Comparison of ENCODE assay signal across 1 cellular context in genomic region chr16:23026777-23027362, GRCh38.
A peak's percentile ranks its signal among the peaks of the same experiment; 100 is the strongest.
TF ChIP-seq lines count a peak whose summit lies in the region.

No MANE protein-coding gene starts in this region.

TF ChIP-seq in HepG2, 621 proteins besides CTCF, POLR2A, EP300 and RAD21 (continued from another document and continues in another):
- TF ChIP-seq ZNF83 (CRISPR knock-in tag; IDR thresholded peaks at IDR 0.05; ENCODE audit: borderline replicate concordance) (no peak), ZNF691 (CRISPR knock-in tag; IDR thresholded peaks at IDR 0.05; ENCODE audit: borderline replicate concordance, low read depth) (no peak), NFIB (CRISPR knock-in tag; IDR thresholded peaks at IDR 0.05; ENCODE audit: borderline replicate concordance) (no peak), CHD2 (IDR thresholded peaks at IDR 0.05; ENCODE audit: low read depth, low read length) (no peak), SCMH1 (CRISPR knock-in tag; IDR thresholded peaks at IDR 0.05; ENCODE audit: borderline replicate concordance) (no peak), ZNF761 (CRISPR knock-in tag; conservative IDR thresholded peaks at IDR 0.05) (no peak), ZNF180 (CRISPR knock-in tag; IDR thresholded peaks at IDR 0.05; ENCODE audit: borderline replicate concordance, low read depth) (no peak), GRHL1 (CRISPR knock-in tag; conservative IDR thresholded peaks at IDR 0.05) (no peak), DMTF1 (CRISPR knock-in tag; IDR thresholded peaks at IDR 0.05) (no peak), NCOA5 (CRISPR knock-in tag; IDR thresholded peaks at IDR 0.05) (no peak), ZBTB2 (CRISPR knock-in tag; IDR thresholded peaks at IDR 0.05; ENCODE audit: low read depth) (no peak), ZNF790 (CRISPR knock-in tag; IDR thresholded peaks at IDR 0.05; ENCODE audit: borderline replicate concordance) (no peak), ADNP (CRISPR knock-in tag; IDR thresholded peaks at IDR 0.05) (no peak), IRF9 (CRISPR knock-in tag; IDR thresholded peaks at IDR 0.05; ENCODE audit: borderline replicate concordance) (0 out of 2 replicates have a peak, but pooled peaks have one; percentile 35), ZNF160 (CRISPR knock-in tag; IDR thresholded peaks at IDR 0.05) (0 out of 2 replicates have a peak, but pooled peaks have one; percentile 63), ZNF205 (CRISPR knock-in tag; IDR thresholded peaks at IDR 0.05) (no peak), ZFY (CRISPR knock-in tag; IDR thresholded peaks at IDR 0.05) (no peak), NFAT5 (CRISPR knock-in tag; IDR thresholded peaks at IDR 0.05) (0 out of 2 replicates have a peak, but pooled peaks have one; percentile 73), KDM3A (CRISPR knock-in tag; IDR thresholded peaks at IDR 0.05; ENCODE audit: low read depth) (no peak), STAG1 (CRISPR knock-in tag; IDR thresholded peaks at IDR 0.05) (peak; percentile 14; the same call in 1 of the 2 replicates), HNRNPL (IDR thresholded peaks at IDR 0.05; ENCODE audit: low read depth, low read length) (no peak), CENPT (CRISPR knock-in tag; IDR thresholded peaks at IDR 0.05; ENCODE audit: low read depth) (no peak), HOXA7 (CRISPR knock-in tag; IDR thresholded peaks at IDR 0.05) (no peak), RORA (CRISPR knock-in tag; IDR thresholded peaks at IDR 0.05) (no peak), ZNF879 (CRISPR knock-in tag; IDR thresholded peaks at IDR 0.05) (no peak), AGO1 (IDR thresholded peaks at IDR 0.05; ENCODE audit: low read depth, low read length, poor library complexity, severe bottlenecking) (no peak), ISL2 (CRISPR knock-in tag; IDR thresholded peaks at IDR 0.05) (peak; percentile 56; the same call in 1 of the 2 replicates), SP140L (CRISPR knock-in tag; IDR thresholded peaks at IDR 0.05; ENCODE audit: borderline replicate concordance) (peak; percentile 91; the same call in 1 of the 2 replicates), ZNF660 (CRISPR knock-in tag; IDR thresholded peaks at IDR 0.05; ENCODE audit: borderline replicate concordance, low read depth) (no peak), KDM4B (CRISPR knock-in tag; IDR thresholded peaks at IDR 0.05) (peak; percentile 90; the same call in 1 of the 2 replicates), ZNF431 (CRISPR knock-in tag; IDR thresholded peaks at IDR 0.05; ENCODE audit: borderline replicate concordance, low read depth) (0 out of 2 replicates have a peak, but pooled peaks have one; percentile 39), FUBP1 (CRISPR knock-in tag; IDR thresholded peaks at IDR 0.05; ENCODE audit: borderline replicate concordance) (no peak), ZNF770 (CRISPR knock-in tag; IDR thresholded peaks at IDR 0.05) (no peak), ZNF607 (CRISPR knock-in tag; IDR thresholded peaks at IDR 0.05; ENCODE audit: borderline replicate concordance) (peak; percentile 71; the same call in 1 of the 2 replicates), ZNF7 (CRISPR knock-in tag; IDR thresholded peaks at IDR 0.05) (peak; percentile 57; the same call in 1 of the 2 replicates), ATAD3A (CRISPR knock-in tag; IDR thresholded peaks at IDR 0.05) (peak; percentile 79; the same call in 1 of the 2 replicates), CEBPG (CRISPR knock-in tag; IDR thresholded peaks at IDR 0.05) (peak; percentile 21; the same call in 1 of the 2 replicates), BRD4 (CRISPR knock-in tag; IDR thresholded peaks at IDR 0.05) (no peak), ZBTB39 (CRISPR knock-in tag; IDR thresholded peaks at IDR 0.05) (no peak), ZC3H4 (CRISPR knock-in tag; IDR thresholded peaks at IDR 0.05; ENCODE audit: borderline replicate concordance) (no peak), LCORL (IDR thresholded peaks at IDR 0.05) (no peak), LCORL (CRISPR knock-in tag; IDR thresholded peaks at IDR 0.05) (no peak)
